Comparison of ENCODE assay signal across 10 cellular contexts in the genomic region with DNA sequence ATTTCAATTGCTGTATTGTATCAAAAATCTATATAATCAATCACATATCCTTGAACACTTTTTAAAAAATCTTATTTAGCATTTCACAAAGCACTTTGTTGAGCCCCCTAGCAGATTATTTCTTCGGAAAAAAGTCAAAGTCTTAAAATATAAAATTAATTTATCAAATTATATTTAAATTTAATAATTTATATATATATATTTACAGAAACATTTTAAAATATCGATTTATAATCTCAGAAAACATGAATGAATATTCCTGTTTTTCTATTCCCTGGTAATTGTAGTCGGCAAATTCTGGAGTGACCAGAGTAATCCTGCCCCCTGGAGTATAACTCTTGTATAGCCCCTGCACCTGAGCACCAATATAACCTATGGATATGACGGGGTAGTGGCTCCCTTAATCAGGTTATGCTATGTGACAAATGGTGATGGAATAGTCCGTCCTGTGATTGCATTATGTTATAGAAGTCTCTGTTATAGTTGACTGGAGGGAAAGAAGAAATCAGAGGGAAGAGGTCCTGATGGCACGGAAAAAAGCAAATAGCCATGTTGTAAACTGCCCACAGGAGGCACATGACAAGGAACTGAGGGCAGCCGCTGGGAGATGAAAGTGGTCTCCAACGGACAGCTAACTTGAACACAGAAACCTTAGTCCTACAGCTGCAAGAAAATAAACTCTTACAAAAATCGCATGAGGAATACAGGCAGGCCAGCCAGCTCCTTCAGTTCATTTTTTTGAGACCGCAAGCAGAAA.
DNase-seq lines count a peak whose midpoint lies in the region; ATAC-seq and TF ChIP-seq lines count a peak whose summit lies in the region.
"Had no signal": no experiment of that assay in that cellular context is flagged by ENCODE, and none has a peak within 500 bp of the region (broad histone marks: within the 10 kb centered on the region; RNA-seq: fewer than 3 reads in every experiment).

No MANE protein-coding gene starts in this region.

- H3K79me2 ChIP-seq in OCI-LY1 (ENCODE audit: insufficient read depth, low read length): no peaks in the 10 kb centered on the region

- no peak overlapping the region for H2AFZ ChIP-seq in OCI-LY1 (ENCODE audit: low read length)

- no peaks in the 10 kb centered on the region for H3K36me3 Mint-ChIP-seq in glutamatergic neuron (ENCODE audit: unreplicated experiment)

- no peaks in the 10 kb centered on the region for H3F3A ChIP-seq in OCI-LY1 (ENCODE audit: insufficient read depth, low read length)

- H3K9me3 Mint-ChIP-seq in glutamatergic neuron (ENCODE audit: unreplicated experiment): no peaks in the 10 kb centered on the region

- no peak overlapping the region for H3K27ac Mint-ChIP-seq in glutamatergic neuron (ENCODE audit: unreplicated experiment)

- no peak overlapping the region for H3K4me3 Mint-ChIP-seq in glutamatergic neuron (ENCODE audit: unreplicated experiment)

- H4K20me1 ChIP-seq in OCI-LY1 (ENCODE audit: insufficient read depth, low read length): no peaks in the 10 kb centered on the region

- H3K4me3 ChIP-seq in BE2C (ENCODE audit: low read depth, low read length) (no peak overlapping the region), HFF-Myc (replicated peaks; ENCODE audit: low read depth, low read length) (no peak overlapping the region), OCI-LY1 (ENCODE audit: low read depth, low read length, poor library complexity, severe bottlenecking) (no peak overlapping the region)

- no peak overlapping the region for H3K9ac ChIP-seq in OCI-LY1 (ENCODE audit: low read length)

- TF ChIP-seq CTCF in BE2C (IDR thresholded peaks at IDR 0.05; ENCODE audit: low read depth, low read length): peak; percentile 74
- TF ChIP-seq CTCF in HFF-Myc (IDR thresholded peaks at IDR 0.05; ENCODE audit: low read depth, low read length, missing control alignments): peak; percentile 48
- peak; percentile 38; the same call in 1 of the 2 replicates for TF ChIP-seq CTCF in OCI-LY1 (IDR thresholded peaks at IDR 0.05; ENCODE audit: low read length)
- TF ChIP-seq CTCF in glutamatergic neuron (IDR thresholded peaks at IDR 0.05; ENCODE audit: partially characterized antibody, unreplicated experiment): peak; percentile 73

- no peaks in the 10 kb centered on the region for H3K27me3 ChIP-seq in BE2C
- H3K27me3 ChIP-seq in OCI-LY1 (ENCODE audit: insufficient read depth, low read length): no peaks in the 10 kb centered on the region
- H3K27me3 ChIP-seq: neutrophil had no signal

- no peaks in the 10 kb centered on the region for H3K9me3 ChIP-seq in BE2C
- no peaks in the 10 kb centered on the region for H3K9me3 ChIP-seq in OCI-LY1 (ENCODE audit: low read length)
- H3K9me3 ChIP-seq: neutrophil had no signal

- H3K36me3 ChIP-seq in BE2C (no peaks in the 10 kb centered on the region), OCI-LY1 (ENCODE audit: insufficient read depth, low read length) (no peaks in the 10 kb centered on the region)
- H3K36me3 ChIP-seq: neutrophil had no signal

- H3K4me1 ChIP-seq in BE2C (no peaks in the 10 kb centered on the region), OCI-LY1 (ENCODE audit: insufficient read depth, low read length, severe bottlenecking) (no peaks in the 10 kb centered on the region)

- no peaks in the 10 kb centered on the region for H3K4me1 Mint-ChIP-seq in glutamatergic neuron (ENCODE audit: low read depth, unreplicated experiment)

- ATAC-seq in HG03196 (IDR thresholded peaks at IDR 0.05; ENCODE audit: unreplicated experiment) (no peak), HG03135 (IDR thresholded peaks at IDR 0.05; ENCODE audit: unreplicated experiment) (no peak)

- H3K27me3 Mint-ChIP-seq in glutamatergic neuron (ENCODE audit: unreplicated experiment): peaks cover 2% of the 10 kb centered on the region

- DNase-seq in BE2C (peak; percentile 61), HFF-Myc (ENCODE audit: extremely low read depth, low read depth) (peak; percentile 3), glutamatergic neuron (peak; percentile 57), DMS79 treated with DMSO at 0.1 percent for 48 hours (lab: John Stamatoyannopoulos, UW) (no peak)
- DNase-seq in activated CD8-positive, alpha-beta memory T cell treated with anti-CD3 and anti-CD28 coated beads, Interleukin-2, amount 50 U/mL, for 4 hours: no peak
- DNase-seq: GDM1 had no signal

- H3K4me2 ChIP-seq in OCI-LY1 (ENCODE audit: low read length): no peak overlapping the region

- H3K9me2 ChIP-seq in OCI-LY1 (ENCODE audit: low read depth, low read length): no peaks in the 10 kb centered on the region

- H3K27ac ChIP-seq in OCI-LY1 (ENCODE audit: low read depth, low read length, poor library complexity, severe bottlenecking): no peak overlapping the region
- H3K27ac ChIP-seq: neutrophil had no signal

Comparison
In these comparisons a context has a peak if more than half of its experiments do, and no peak if none do; other contexts are left out.
1. DNase-seq: peak in BE2C (single experiment), HFF-Myc (single experiment) and glutamatergic neuron (single experiment); none in activated CD8-positive, alpha-beta memory T cell treated with anti-CD3 and anti-CD28 coated beads, Interleukin-2, amount 50 U/mL, for 4 hours (single experiment) and DMS79 treated with DMSO at 0.1 percent for 48 hours (single experiment).
2. Peak in every context shown above with its lines, with median percentiles within 50 percentile points of each other: CTCF ChIP-seq.